Comparison of ENCODE assay signal across 18 cellular contexts in the genomic region with DNA sequence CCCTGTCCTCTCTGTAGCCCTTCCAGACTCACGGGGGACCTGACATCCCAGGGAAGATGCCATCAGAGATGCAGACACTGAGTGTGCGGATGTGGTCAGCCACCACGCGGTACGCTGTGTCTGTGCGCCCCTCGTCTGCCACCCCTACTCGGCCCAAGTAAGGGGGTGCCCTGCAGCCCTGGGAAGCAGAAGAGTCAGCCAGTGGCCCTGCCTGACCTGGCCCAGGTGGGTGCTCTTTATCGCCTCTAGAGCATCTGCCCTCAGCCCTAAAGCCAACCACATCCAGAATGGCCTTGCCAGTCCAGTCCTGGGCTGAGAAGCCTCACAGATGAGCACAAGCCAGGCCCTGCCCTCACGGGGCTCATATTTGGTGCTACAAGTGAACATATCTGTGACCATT. TPM values are rescaled to one million over a fixed set of nuclear protein-coding genes. Genes with fewer than 3 reads are reported as not detected.
A peak's percentile ranks its signal among the peaks of the same experiment; 100 is the strongest.
DNase-seq lines count a peak whose midpoint lies in the region.
"Had no signal": no experiment of that assay in that cellular context is flagged by ENCODE, and none has a peak within 500 bp of the region (broad histone marks: within the 10 kb centered on the region; RNA-seq: fewer than 3 reads in every experiment).

No MANE protein-coding gene starts in this region.

- peak; percentile 52 for DNase-seq in activated CD4-positive, alpha-beta T cell treated with anti-CD3 and anti-CD28 coated beads, Interleukin-2, amount 10 ng/mL, durations not matched to agents 24 days and 14 days
- DNase-seq in activated CD4-positive, alpha-beta T cell treated with anti-CD3 and anti-CD28 coated beads, Interleukin-2, amount 50 U/mL, for 1 hour = no peak
- DNase-seq in posterior vena cava (ENCODE audit: low spot score) (peak; percentile 55), HPDE6-E6E7 (ENCODE audit: extremely low spot score) (no peak)
- DNase-seq: DMS79, H9, IMR-90, Karpas-422, NCI-H1417 treated with DMSO at 0.1 percent for 48 hours, NCI-H187 treated with DMSO at 0.1 percent for 48 hours, NCI-H2227 treated with DMSO at 0.1 percent for 48 hours, NCI-H524, NCI-H82, OCI-M1, SHP77 had no signal

- intact Hi-C loops in activated CD4-positive, alpha-beta T cell treated with anti-CD3 and anti-CD28 coated beads, Interleukin-2, amount 10 ng/mL, durations not matched to agents 24 days and 14 days (cut with micrococcal nuclease) = no loop called here
- intact Hi-C loops in posterior vena cava (cut with DNase I) = no loop called here

- H3K4me1 Mint-ChIP-seq in activated CD4-positive, alpha-beta T cell treated with anti-CD3 and anti-CD28 coated beads, Interleukin-2, amount 10 ng/mL, durations not matched to agents 24 days and 14 days = peaks cover 8% of the 10 kb centered on the region

- no peaks in the 10 kb centered on the region for H3K9me3 Mint-ChIP-seq in activated CD4-positive, alpha-beta T cell treated with anti-CD3 and anti-CD28 coated beads, Interleukin-2, amount 10 ng/mL, durations not matched to agents 24 days and 14 days
- H3K9me3 Mint-ChIP-seq: CD14-positive monocyte, H9 had no signal

- no peak overlapping the region for H3K4me3 Mint-ChIP-seq in activated CD4-positive, alpha-beta T cell treated with anti-CD3 and anti-CD28 coated beads, Interleukin-2, amount 10 ng/mL, durations not matched to agents 24 days and 14 days
- H3K4me3 Mint-ChIP-seq: CD14-positive monocyte, H9 had no signal

- H3K27ac Mint-ChIP-seq in activated CD4-positive, alpha-beta T cell treated with anti-CD3 and anti-CD28 coated beads, Interleukin-2, amount 10 ng/mL, durations not matched to agents 24 days and 14 days = no peak overlapping the region

- no peaks in the 10 kb centered on the region for H3K27me3 Mint-ChIP-seq in activated CD4-positive, alpha-beta T cell treated with anti-CD3 and anti-CD28 coated beads, Interleukin-2, amount 10 ng/mL, durations not matched to agents 24 days and 14 days

- H3K36me3 Mint-ChIP-seq in activated CD4-positive, alpha-beta T cell treated with anti-CD3 and anti-CD28 coated beads, Interleukin-2, amount 10 ng/mL, durations not matched to agents 24 days and 14 days (ENCODE audit: low read depth) = peaks cover 50% of the 10 kb centered on the region

RNA-seq across cellular contexts. Expression of gene AARS2, which starts 5.9 kb away (rescaled TPM):
- total RNA-seq in activated CD4-positive, alpha-beta T cell treated with anti-CD3 and anti-CD28 coated beads, Interleukin-2, amount 10 ng/mL, durations not matched to agents 24 days and 14 days = 22.4 and 23.7 TPM in 2 replicates
- total RNA-seq in posterior vena cava = 1 to 10 TPM; 5.9 to 7.7 TPM

RNA-seq across cellular contexts. Expression of gene SPATS1, which starts 35.2 kb away (rescaled TPM):
- total RNA-seq in activated CD4-positive, alpha-beta T cell treated with anti-CD3 and anti-CD28 coated beads, Interleukin-2, amount 10 ng/mL, durations not matched to agents 24 days and 14 days = not detected in 2 replicates
- total RNA-seq in posterior vena cava = not detected
- total RNA-seq: H9, HT1080, IMR-90, MCF 10A had no signal

RNA-seq across cellular contexts. Expression of gene TMEM151B, which starts 37.0 kb away (rescaled TPM):
- total RNA-seq in activated CD4-positive, alpha-beta T cell treated with anti-CD3 and anti-CD28 coated beads, Interleukin-2, amount 10 ng/mL, durations not matched to agents 24 days and 14 days = 0.07 TPM in 1 of 2 replicates, not detected in the other
- total RNA-seq in posterior vena cava = not detected
- total RNA-seq: HT1080, IMR-90, MCF 10A had no signal

RNA-seq across cellular contexts. Expression of gene NFKBIE, which starts 41.9 kb away (rescaled TPM):
- total RNA-seq in activated CD4-positive, alpha-beta T cell treated with anti-CD3 and anti-CD28 coated beads, Interleukin-2, amount 10 ng/mL, durations not matched to agents 24 days and 14 days = 27.6 and 28.2 TPM in 2 replicates
- total RNA-seq in posterior vena cava = 1 to 10 TPM; 4.5 to 6.7 TPM

RNA-seq across cellular contexts. Expression of gene SLC35B2, which starts 49.9 kb away (rescaled TPM):
- 25.3 and 28.0 TPM in 2 replicates for total RNA-seq in activated CD4-positive, alpha-beta T cell treated with anti-CD3 and anti-CD28 coated beads, Interleukin-2, amount 10 ng/mL, durations not matched to agents 24 days and 14 days
- total RNA-seq in posterior vena cava = 10 to 100 TPM; 23.1 to 28.9 TPM

Comparison
In these comparisons a context has a peak if more than half of its experiments do, and no peak if none do; other contexts are left out.
1. DNase-seq: peak in activated CD4-positive, alpha-beta T cell treated with anti-CD3 and anti-CD28 coated beads, Interleukin-2, amount 10 ng/mL, durations not matched to agents 24 days and 14 days (single experiment) and posterior vena cava (single experiment); none in activated CD4-positive, alpha-beta T cell treated with anti-CD3 and anti-CD28 coated beads, Interleukin-2, amount 50 U/mL, for 1 hour (single experiment) and HPDE6-E6E7 (single experiment).